ENCODE assay signal across 8 cellular contexts in the genomic region with DNA sequence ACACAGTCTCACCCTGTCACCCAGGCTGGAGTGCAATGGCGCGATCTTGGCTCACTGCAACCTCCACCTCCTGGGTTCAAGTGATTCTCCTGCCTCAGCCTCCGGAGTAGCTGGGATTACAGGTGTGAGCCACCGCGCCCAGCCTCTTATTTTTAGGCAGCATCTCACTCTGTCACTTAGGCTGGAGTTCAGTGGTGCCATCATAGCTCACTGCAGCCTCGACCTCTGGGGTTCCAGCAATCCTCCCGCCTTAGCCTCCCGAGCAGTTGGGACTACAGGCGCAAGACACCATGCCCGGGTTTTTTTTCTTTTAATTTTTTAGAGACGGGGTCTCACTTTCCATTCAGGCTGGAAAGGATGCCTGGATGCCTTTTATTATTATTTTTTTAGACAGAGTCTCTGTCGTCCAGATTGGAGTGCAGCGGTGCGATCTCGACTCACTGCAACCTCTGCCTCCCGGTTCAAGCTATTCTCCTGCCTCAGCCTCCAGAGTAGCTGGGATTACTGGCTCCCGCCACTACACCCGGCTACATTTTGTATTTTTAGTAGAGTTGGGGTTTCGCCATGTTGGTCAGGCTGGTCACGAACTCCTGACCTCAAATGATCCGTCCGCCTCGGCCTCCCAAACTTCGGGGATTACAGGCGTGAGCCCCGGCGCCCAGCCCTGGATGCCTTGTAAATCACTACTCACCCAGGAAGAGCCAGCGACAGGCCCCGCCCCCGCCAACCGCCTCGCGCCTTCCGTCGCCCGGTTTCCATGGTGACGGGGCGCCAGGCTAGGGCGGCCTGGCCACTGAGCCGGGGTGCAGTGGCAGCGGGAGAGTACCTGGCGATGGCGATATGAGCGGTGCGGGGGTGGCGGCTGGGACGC. TPM values are rescaled to one million over a fixed set of nuclear protein-coding genes. Genes with fewer than 3 reads are reported as not detected.
A peak's percentile ranks its signal among the peaks of the same experiment; 100 is the strongest.
DNase-seq lines count a peak whose midpoint lies in the region; ATAC-seq, FAIRE-seq and TF ChIP-seq lines count a peak whose summit lies in the region.
"Not testable (repeated sequence)": the region's sequence is repeated elsewhere in the genome, so short reads cannot be mapped to it uniquely, and the experiment has no call there.

TSS of gene CCDC74A (plus strand) at position 758 of the 871 bp plus-strand sequence. CDS start at position 841, 83 bp downstream.

- not testable (repeated sequence) for H4K20me1 ChIP-seq in OCI-LY7 (ENCODE audit: insufficient read depth, low read length)

- H2AFZ ChIP-seq in OCI-LY7 (ENCODE audit: low read length), result peak within 1 kb of the TSS; percentile 80; the same call in 1 of the 2 replicates

- intact Hi-C loops in OCI-LY7 (cut with micrococcal nuclease; ENCODE audit: unreplicated experiment), result loop anchor here (2.0 to 10.0 kb wide), 3 partner anchors 35 to 147 kb away; partner anchors contain the start of gene MZT2A

- H3K79me2 ChIP-seq in OCI-LY7 (ENCODE audit: insufficient read depth, low read depth, low read length), result not testable (repeated sequence)

- not testable (repeated sequence) for H3K36me3 ChIP-seq in HUES48 (ENCODE audit: control insufficient read depth, insufficient read depth, low read length); OCI-LY7 (ENCODE audit: insufficient read depth, low read length)

- DNase-seq in DMS 273 (lab: John Stamatoyannopoulos, UW; ENCODE audit: unreplicated experiment), result peak; percentile 86
- DNase-seq in OCI-LY7 (ENCODE audit: low spot score), result peak; percentile 77
- DNase-seq in activated CD8-positive, alpha-beta memory T cell treated with anti-CD3 and anti-CD28 coated beads, Interleukin-2, amount 50 U/mL, for 24 hours (ENCODE audit: extremely low read depth), result peak; percentile 19
- DNase-seq in midbrain (lab: John Stamatoyannopoulos, UW), result peak; percentile 42
- DNase-seq in stimulated activated CD8-positive, alpha-beta memory T cell treated with anti-CD3 and anti-CD28 coated beads, Interleukin-15, amount 100 ng/mL, for 24 hours (ENCODE audit: low read depth), result peak; percentile 57

- ATAC-seq in GM21723 (IDR thresholded peaks at IDR 0.05; ENCODE audit: unreplicated experiment), result peak; percentile 85

- H3K9me2 ChIP-seq in OCI-LY7 (ENCODE audit: insufficient read depth, low read length), result not testable (repeated sequence)

- TSS peak; percentile 86 for BruUV-seq in OCI-LY7 (replicated peaks; lab: Mats Ljungman, UMichigan)

- POLR2A ChIA-PET in OCI-LY7 (lab: Charles Lee), result not testable (repeated sequence)

- peak within 1 kb of the TSS; percentile 53 for H3K4me3 ChIP-seq in HUES48 (ENCODE audit: low read depth, low read length)
- H3K4me3 ChIP-seq in OCI-LY7 (ENCODE audit: low read depth, low read length, poor library complexity, severe bottlenecking), result peak within 1 kb of the TSS; percentile 67

- H3K4me2 ChIP-seq in OCI-LY7 (ENCODE audit: low read length), result peak within 1 kb of the TSS; percentile 67

- FAIRE-seq in endometrium (lab: Jason Lieb, UNC), result peak; percentile 74

- CTCF ChIA-PET in OCI-LY7 (lab: Charles Lee; ENCODE audit: unreplicated experiment), result not testable (repeated sequence)

- not testable (repeated sequence) for H3K27me3 ChIP-seq in HUES48 (ENCODE audit: control insufficient read depth, insufficient read depth, low read length)

- not testable (repeated sequence) for TF ChIP-seq CTCF in OCI-LY7 (conservative IDR thresholded peaks at IDR 0.05; ENCODE audit: low read length)

- H3K9ac ChIP-seq in HUES48 (ENCODE audit: low read depth, low read length), result not testable (repeated sequence)

- H3K4me1 ChIP-seq in HUES48 (ENCODE audit: control insufficient read depth, insufficient read depth, low read length), result not testable (repeated sequence)
- peaks cover 21% of the 10 kb centered on the region for H3K4me1 ChIP-seq in OCI-LY7 (ENCODE audit: insufficient read depth, low read length, poor library complexity, severe bottlenecking)

- not testable (repeated sequence) for H3K27ac ChIP-seq in HUES48 (ENCODE audit: low read depth, low read length)
- H3K27ac ChIP-seq in OCI-LY7 (ENCODE audit: low read depth, low read length, poor library complexity, severe bottlenecking), result peak within 1 kb of the TSS; percentile 44

- H3K9me3 ChIP-seq in HUES48 (ENCODE audit: control insufficient read depth, insufficient read depth, low read length); OCI-LY7 (ENCODE audit: low read length): not testable (repeated sequence)

RNA-seq across cellular contexts. Expression of gene CCDC74A, which starts in this region (rescaled TPM):
- 57.4 and 60.7 TPM in 2 replicates for total RNA-seq in OCI-LY7 (2014; rRNA removed; shearing (Covaris generic))
- total RNA-seq in OCI-LY7 (2022), result 27.1 and 40.2 TPM in 2 replicates

Comparison
In these comparisons a context has a peak if more than half of its experiments do, and no peak if none do; other contexts are left out.
1. DNase-seq: peak in every context shown above with its lines; median percentile 86 in DMS 273; 77 in OCI-LY7; 57 in stimulated activated CD8-positive, alpha-beta memory T cell treated with anti-CD3 and anti-CD28 coated beads, Interleukin-15, amount 100 ng/mL, for 24 hours; 42 in midbrain; 19 in activated CD8-positive, alpha-beta memory T cell treated with anti-CD3 and anti-CD28 coated beads, Interleukin-2, amount 50 U/mL, for 24 hours.